29 cellular contexts compared by ENCODE assay signal in genomic region chr11:20336056-20336455, GRCh38. TPM values are rescaled to one million over a fixed set of nuclear protein-coding genes. Genes with fewer than 3 reads are reported as not detected.
"Had no signal": no experiment of that assay in that cellular context is flagged by ENCODE, and none has a peak within 500 bp of the region (broad histone marks: within the 10 kb centered on the region; RNA-seq: fewer than 3 reads in every experiment).

No MANE protein-coding gene starts in this region.

- DNase-seq: Kasumi-1, KBM-7, MG63, NCI-H1048, NCI-H1105, NCI-H1417 treated with DMSO at 0.1 percent for 48 hours, NCI-H1436 treated with DMSO at 0.1 percent for 48 hours, NCI-H1694 treated with DMSO at 0.1 percent for 48 hours, NCI-H187 treated with DMSO at 0.1 percent for 48 hours, NCI-H2029, NCI-H2081, NCI-H2171 treated with DMSO at 0.1 percent for 48 hours, NCI-H2227 treated with DMSO at 0.1 percent for 48 hours, NCI-H345, NCI-H510A treated with DMSO at 0.1 percent for 48 hours, NCI-H524 treated with DMSO at 0.1 percent for 48 hours, NCI-H526 treated with DMSO at 0.1 percent for 48 hours, NCI-H774, OCI-M1, PC-3, Peyer's patch, Right ventricle myocardium superior, RPMI8226, SHP77 treated with DMSO at 0.1 percent for 48 hours, SK-N-SH, SW 1271, T-helper 1 cell had no signal

- H3K9ac ChIP-seq: KMS-11, SK-N-SH had no signal

- H3K27me3 ChIP-seq: MG63, Peyer's patch had no signal

- H3K9me3 ChIP-seq: MG63, Peyer's patch, SJSA1, SK-N-SH had no signal

- H3K4me1 ChIP-seq: Peyer's patch, SJSA1 had no signal

- H3K9me2 ChIP-seq: SK-N-SH had no signal

- H3K36me3 ChIP-seq: MG63, Peyer's patch, SJSA1 had no signal

- H3K27ac ChIP-seq: KMS-11, Peyer's patch, SJSA1 had no signal

- H3K4me2 ChIP-seq: KMS-11, SK-N-SH had no signal

- H3K4me3 ChIP-seq: MG63, Peyer's patch, SJSA1 had no signal

RNA-seq across cellular contexts. Expression of gene HTATIP2, which starts 27.5 kb away (rescaled TPM):
- polyA plus RNA-seq: SK-N-SH had no signal
